In genomic region chr9:2022560-2022959, GRCh38 we compare ENCODE assay signal across 14 cellular contexts. TPM values are rescaled to one million over a fixed set of nuclear protein-coding genes. Genes with fewer than 3 reads are reported as not detected.
DNase-seq lines count a peak whose midpoint lies in the region; ATAC-seq, FAIRE-seq and TF ChIP-seq lines count a peak whose summit lies in the region.
"Had no signal": no experiment of that assay in that cellular context is flagged by ENCODE, and none has a peak within 500 bp of the region (broad histone marks: within the 10 kb centered on the region; RNA-seq: fewer than 3 reads in every experiment).

No MANE protein-coding gene starts in this region.

- peaks cover 83% of the 10 kb centered on the region for H3K79me2 ChIP-seq in Loucy (ENCODE audit: insufficient read depth, low read length)
- H3K79me2 ChIP-seq in astrocyte (ENCODE audit: insufficient read depth, low read length): peaks cover 96% of the 10 kb centered on the region

- intact Hi-C loops in activated CD4-positive, alpha-beta T cell treated with anti-CD3 and anti-CD28 coated beads for 36 hours (cut with DNase I, micrococcal nuclease): loop anchor here in 1 of 2 experiments (5.0 kb wide), 1 partner anchor 105 kb away; no protein-coding TSS in a partner anchor
- intact Hi-C loops in gastrocnemius medialis (cut with DNase I; ENCODE audit: low total_unique reads): no loop called here

- H4K20me1 ChIP-seq in Loucy (ENCODE audit: insufficient read depth, low read length, poor library complexity, severe bottlenecking) (peaks cover 90% of the 10 kb centered on the region), astrocyte (ENCODE audit: insufficient read depth, low read length) (peaks cover 50% of the 10 kb centered on the region)

- H3K36me3 Mint-ChIP-seq in activated CD4-positive, alpha-beta T cell treated with anti-CD3 and anti-CD28 coated beads for 36 hours (ENCODE audit: low read depth): peaks cover 2% of the 10 kb centered on the region
- H3K36me3 Mint-ChIP-seq in astrocyte (ENCODE audit: low read depth, unreplicated experiment): peaks cover 4% of the 10 kb centered on the region

- no peak overlapping the region for H2AFZ ChIP-seq in Loucy (ENCODE audit: low read length)
- H2AFZ ChIP-seq in astrocyte (ENCODE audit: low read depth, low read length): no peak overlapping the region

- H3K4me1 ChIP-seq in Loucy (ENCODE audit: insufficient read depth, low read length, poor library complexity, severe bottlenecking) (peaks cover 93% of the 10 kb centered on the region), astrocyte (ENCODE audit: insufficient read depth, low read length) (peaks cover 4% of the 10 kb centered on the region), gastrocnemius medialis (peaks cover 92 to 93% of the 10 kb centered on the region in 2 donors)

- H3K4me2 ChIP-seq in Loucy (ENCODE audit: low read depth, low read length, poor library complexity, severe bottlenecking): peak overlapping the region; percentile 94
- H3K4me2 ChIP-seq in astrocyte (ENCODE audit: low read length): no peak overlapping the region

- H3K4me1 Mint-ChIP-seq in activated CD4-positive, alpha-beta T cell treated with anti-CD3 and anti-CD28 coated beads for 36 hours: peaks cover 88% of the 10 kb centered on the region
- peaks cover 21% of the 10 kb centered on the region for H3K4me1 Mint-ChIP-seq in astrocyte (ENCODE audit: low read depth, unreplicated experiment)

- FAIRE-seq in astrocyte (lab: Jason Lieb, UNC): peak; percentile 17
- FAIRE-seq: colon had no signal

- H3K27me3 ChIP-seq in Loucy (ENCODE audit: insufficient read depth, low read length, poor library complexity, severe bottlenecking) (no peaks in the 10 kb centered on the region), astrocyte (ENCODE audit: insufficient read depth, low read length) (no peaks in the 10 kb centered on the region), gastrocnemius medialis (no peaks in the 10 kb centered on the region)

- H3K27ac Mint-ChIP-seq in activated CD4-positive, alpha-beta T cell treated with anti-CD3 and anti-CD28 coated beads for 36 hours: peak overlapping the region; percentile 88
- H3K27ac Mint-ChIP-seq in astrocyte (ENCODE audit: unreplicated experiment): no peak overlapping the region

- H3K9ac ChIP-seq in Loucy (ENCODE audit: low read depth, low read length, poor library complexity, severe bottlenecking) (peak overlapping the region; percentile 52), astrocyte (ENCODE audit: low read length) (no peak overlapping the region)

- CTCF ChIA-PET in activated CD4-positive, alpha-beta T cell treated with anti-CD3 and anti-CD28 coated beads for 36 hours (lab: Charles Lee): interaction anchor here (0.7 to 1.2 kb wide), 3 partner anchors 9 to 43 kb away, joined by 3 to 6 read pairs (median 3); no protein-coding TSS in a partner anchor

- peaks cover 26% of the 10 kb centered on the region for H3F3A ChIP-seq in Loucy (ENCODE audit: low read depth)

- no peaks in the 10 kb centered on the region for H3K9me2 ChIP-seq in Loucy (replicated peaks; ENCODE audit: low read depth, low read length)

- DNase-seq in activated CD4-positive, alpha-beta T cell treated with anti-CD3 and anti-CD28 coated beads for 36 hours: no peak
- no peak for DNase-seq in activated CD4-positive, alpha-beta T cell treated with anti-CD3 and anti-CD28 coated beads, Interleukin-2, amount 50 U/mL, for 48 hours
- DNase-seq in astrocyte (ENCODE audit: low read depth): no peak
- DNase-seq in gastrocnemius medialis: no peak
- DNase-seq in stimulated activated CD4-positive, alpha-beta T cell treated with anti-CD3 and anti-CD28 coated beads, Interleukin-15, amount 100 ng/mL, for 24 hours: no peak
- DNase-seq in T-helper 9 cell: no peak
- DNase-seq: activated gamma-delta T cell treated with Interleukin-2 at 50 U/mL for 16 hours; DMS 273 treated with DMSO at 0.1 percent for 48 hours; MM.1S; NCI-H345; stimulated activated naive CD4-positive, alpha-beta T cell treated with Interleukin-2 at 50 U/mL for 16 hours had no signal

- H3K9me3 Mint-ChIP-seq in activated CD4-positive, alpha-beta T cell treated with anti-CD3 and anti-CD28 coated beads for 36 hours (ENCODE audit: low read depth): no peaks in the 10 kb centered on the region
- H3K9me3 Mint-ChIP-seq in astrocyte (ENCODE audit: unreplicated experiment): peaks cover 2% of the 10 kb centered on the region

- TF ChIP-seq CTCF in Loucy (conservative IDR thresholded peaks at IDR 0.05; ENCODE audit: low read length) (no peak), astrocyte (IDR thresholded peaks at IDR 0.05; ENCODE audit: insufficient read depth, low read depth, low read length) (no peak), gastrocnemius medialis (IDR thresholded peaks at IDR 0.05 in 4 of 5, conservative IDR thresholded peaks at IDR 0.05 in 1 of 5) (no peak)

- H3K36me3 ChIP-seq in Loucy (ENCODE audit: insufficient read depth, low read length) (no peaks in the 10 kb centered on the region), astrocyte (ENCODE audit: insufficient read depth, low read length) (no peaks in the 10 kb centered on the region), gastrocnemius medialis (no peaks in the 10 kb centered on the region)

- POLR2A ChIA-PET in activated CD4-positive, alpha-beta T cell treated with anti-CD3 and anti-CD28 coated beads for 36 hours (lab: Charles Lee): interaction anchor here (0.6 kb wide), 2 partner anchors 11 to 143 kb away, joined by 3 to 6 read pairs; no protein-coding TSS in a partner anchor

- H3K4me3 ChIP-seq in Loucy (ENCODE audit: low read length, poor library complexity, severe bottlenecking): peak overlapping the region; percentile 96
- H3K4me3 ChIP-seq in astrocyte (ENCODE audit: insufficient read depth, low read depth, low read length): no peak overlapping the region
- no peak overlapping the region for H3K4me3 ChIP-seq in gastrocnemius medialis

- H3K9me3 ChIP-seq in Loucy (ENCODE audit: insufficient read depth, low read depth, low read length) (no peaks in the 10 kb centered on the region), astrocyte (ENCODE audit: insufficient read depth, low read depth, low read length) (no peaks in the 10 kb centered on the region), gastrocnemius medialis (no peaks in the 10 kb centered on the region)

- H3K27me3 Mint-ChIP-seq in activated CD4-positive, alpha-beta T cell treated with anti-CD3 and anti-CD28 coated beads for 36 hours: no peaks in the 10 kb centered on the region
- H3K27me3 Mint-ChIP-seq in astrocyte (ENCODE audit: low read depth, unreplicated experiment): peaks cover 2% of the 10 kb centered on the region

- H3K27ac ChIP-seq in astrocyte (ENCODE audit: low read depth, low read length): no peak overlapping the region
- peak overlapping the region; percentile 4 to 97 (median 53) for H3K27ac ChIP-seq in gastrocnemius medialis

- TF ChIP-seq POLR2A in gastrocnemius medialis (IDR thresholded peaks at IDR 0.05): no peak

- ATAC-seq in activated CD4-positive, alpha-beta T cell treated with anti-CD3 and anti-CD28 coated beads for 36 hours: no peak
- ATAC-seq in gastrocnemius medialis (no peak), GM19395 (IDR thresholded peaks at IDR 0.05; ENCODE audit: unreplicated experiment) (no peak)

- peak overlapping the region; percentile 54 for H3K4me3 Mint-ChIP-seq in activated CD4-positive, alpha-beta T cell treated with anti-CD3 and anti-CD28 coated beads for 36 hours
- no peak overlapping the region for H3K4me3 Mint-ChIP-seq in astrocyte (ENCODE audit: unreplicated experiment)

- in situ Hi-C loops in gastrocnemius medialis (cut with MboI; ENCODE audit: low sequenced_read_pairs in 4 of 4): no loop called here

RNA-seq across cellular contexts. Expression of gene SMARCA2, which starts 7.4 kb away (rescaled TPM):
- 10 to 100 TPM; 91.3 to 94.0 TPM for total RNA-seq in activated CD4-positive, alpha-beta T cell treated with anti-CD3 and anti-CD28 coated beads for 36 hours
- total RNA-seq in astrocyte (49.9 and 54.2 TPM in 2 replicates), gastrocnemius medialis (10 to 100 TPM; 54.6 to 69.7 (median 63.0) TPM)
